8 cellular contexts compared by ENCODE assay signal in genomic region chr2:156333951-156334495, GRCh38. TPM values are rescaled to one million over a fixed set of nuclear protein-coding genes. Genes with fewer than 3 reads are reported as not detected.
A peak's percentile ranks its signal among the peaks of the same experiment; 100 is the strongest.
DNase-seq lines count a peak whose midpoint lies in the region; ATAC-seq, FAIRE-seq and TF ChIP-seq lines count a peak whose summit lies in the region.

No MANE protein-coding gene starts in this region.

- H3K4me3 Mint-ChIP-seq in nephron progenitor cell = peak overlapping the region; percentile 89

- H3K27ac Mint-ChIP-seq in nephron progenitor cell = peak overlapping the region; percentile 72

- peaks cover 5% of the 10 kb centered on the region; the same call in 1 of the 2 replicates for H3K9me3 ChIP-seq in AG04450 (ENCODE audit: control insufficient read depth, insufficient read depth, low read length)

- DNase-seq in AG04450 (ENCODE audit: low read depth, low spot score) (no peak), NCI-H2227 treated with DMSO at 0.1 percent for 48 hours (lab: John Stamatoyannopoulos, UW) (peak; percentile 93), activated T-helper 1 cell treated with Interleukin-2 at 50 U/mL for 16 hours (ENCODE audit: low read depth) (peak; percentile 20), fibroblast of peridontal ligament (ENCODE audit: extremely low read depth) (peak; percentile 71), nephron progenitor cell (peak; percentile 76), urothelium cell line (ENCODE audit: low spot score) (peak; percentile 65)

- CTCF ChIA-PET in AG04450 (lab: Charles Lee) = interaction anchor here (0.6 to 7.7 kb wide), 31 partner anchors 9 to 1722 kb away, joined by 3 to 159 read pairs (median 7); no protein-coding TSS in a partner anchor

- ATAC-seq in GM18498 (IDR thresholded peaks at IDR 0.05; ENCODE audit: unreplicated experiment) (peak; percentile 47), HG02852 (IDR thresholded peaks at IDR 0.05; ENCODE audit: unreplicated experiment) (peak; percentile 23)

- POLR2A ChIA-PET in AG04450 (lab: Yijun Ruan, JAX) = interaction anchor here (0.8 to 2.0 kb wide), 7 partner anchors 9 to 256 kb away, joined by 3 to 13 read pairs (median 5); no protein-coding TSS in a partner anchor

- no peak for FAIRE-seq in urothelium cell line (lab: Jason Lieb, UNC)

- peak overlapping the region; percentile 79 for H3K4me3 ChIP-seq in AG04450 (ENCODE audit: low read depth, low read length)

- peaks cover 4% of the 10 kb centered on the region for H3K27me3 ChIP-seq in AG04450 (ENCODE audit: control insufficient read depth, insufficient read depth, low read length)

- H3K27me3 Mint-ChIP-seq in nephron progenitor cell (ENCODE audit: low read depth, poor library complexity) = peaks cover 56% of the 10 kb centered on the region

- peaks cover 38% of the 10 kb centered on the region for H3K4me1 Mint-ChIP-seq in nephron progenitor cell

- no peaks in the 10 kb centered on the region for H3K9me3 Mint-ChIP-seq in nephron progenitor cell

- no peaks in the 10 kb centered on the region for H3K36me3 Mint-ChIP-seq in nephron progenitor cell (ENCODE audit: low read depth)

- peak overlapping the region; percentile 99 for H3K27ac ChIP-seq in AG04450 (ENCODE audit: low read depth, low read length)

- TF ChIP-seq CTCF in AG04450 (IDR thresholded peaks at IDR 0.05; ENCODE audit: low read depth, low read length) (peak; percentile 15; the same call in 1 of the 2 replicates), nephron progenitor cell (IDR thresholded peaks at IDR 0.05) (no peak)

RNA-seq across cellular contexts. Expression of gene NR4A2, which starts 1.5 kb away (rescaled TPM):
- polyA plus RNA-seq in AG04450 (2011; rRNA removed) = 0.93 and 1.0 TPM in 2 replicates
- polyA minus RNA-seq in AG04450 (2011; rRNA and poly(A)+ RNA removed) = 3.3 and 4.1 TPM in 2 replicates
